ENCODE assay signal across 8 cellular contexts in genomic region chr17:17823433-17824118, GRCh38. TPM values are rescaled to one million over a fixed set of nuclear protein-coding genes. Genes with fewer than 3 reads are reported as not detected.
DNase-seq lines count a peak whose midpoint lies in the region; ATAC-seq and TF ChIP-seq lines count a peak whose summit lies in the region.

No MANE protein-coding gene starts in this region.

- POLR2A ChIA-PET in AG04450 (lab: Yijun Ruan, JAX) = interaction anchor here (1.2 kb wide), 1 partner anchor 13 kb away, joined by 5 read pairs; no protein-coding TSS in a partner anchor

- DNase-seq in AG04450 (ENCODE audit: low read depth, low spot score) (no peak), NCI-H2227 (lab: John Stamatoyannopoulos, UW; ENCODE audit: unreplicated experiment) (peak; percentile 85), kidney epithelial cell (ENCODE audit: low read depth) (no peak)
- peak; percentile 24 to 80 (median 66) for DNase-seq in activated CD4-positive, CD25-positive, alpha-beta regulatory T cell (lab: John Stamatoyannopoulos, UW)
- DNase-seq in central memory CD4-positive, alpha-beta T cell = peak; percentile 81
- peak; percentile 49 to 66 for DNase-seq in stimulated activated CD4-positive, alpha-beta T cell treated with anti-CD3 and anti-CD28 coated beads, Interleukin-15, amount 100 ng/mL, for 48 hours (ENCODE audit: low read depth in 2 of 2)

- H3K27me3 ChIP-seq in AG04450 (ENCODE audit: control insufficient read depth, insufficient read depth, low read length) (no peaks in the 10 kb centered on the region), kidney epithelial cell (ENCODE audit: control insufficient read depth, insufficient read depth, low read length) (no peaks in the 10 kb centered on the region)

- H3K36me3 ChIP-seq in kidney epithelial cell (ENCODE audit: control insufficient read depth, insufficient read depth, low read length) = peaks cover 3% of the 10 kb centered on the region

- H3K27ac ChIP-seq in AG04450 (ENCODE audit: low read depth, low read length) = peak overlapping the region; percentile 77

- no peaks in the 10 kb centered on the region; the same call in 1 of the 2 replicates for H3K9me3 ChIP-seq in AG04450 (ENCODE audit: control insufficient read depth, insufficient read depth, low read length)

- CTCF ChIA-PET in AG04450 (lab: Charles Lee) = no interaction called here

- TF ChIP-seq CTCF in AG04450 (IDR thresholded peaks at IDR 0.05; ENCODE audit: low read depth, low read length) (no peak), kidney epithelial cell (IDR thresholded peaks at IDR 0.05; ENCODE audit: insufficient read depth, low read length, poor library complexity, severe bottlenecking) (no peak)

- ATAC-seq in GM18858 (IDR thresholded peaks at IDR 0.05; ENCODE audit: unreplicated experiment) (peak; percentile 38), HG03045 (IDR thresholded peaks at IDR 0.05; ENCODE audit: unreplicated experiment) (peak; percentile 75)

- H3K4me3 ChIP-seq in AG04450 (ENCODE audit: low read depth, low read length) (peak overlapping the region; percentile 58), kidney epithelial cell (ENCODE audit: low read depth, low read length) (peak overlapping the region; percentile 29)

RNA-seq across cellular contexts. Expression of gene SREBF1, which starts 13.2 kb away (rescaled TPM):
- 13.6 and 13.7 TPM in 2 replicates for polyA plus RNA-seq in AG04450 (2011; rRNA removed)
- 24.9 and 28.1 TPM in 2 replicates for polyA minus RNA-seq in AG04450 (2011; rRNA and poly(A)+ RNA removed)
- total RNA-seq in kidney epithelial cell = 83.0 and 88.2 TPM in 2 replicates

Comparison
In these comparisons a context has a peak if more than half of its experiments do, and no peak if none do; other contexts are left out.
1. DNase-seq: peak in NCI-H2227 (single experiment), activated CD4-positive, CD25-positive, alpha-beta regulatory T cell (4 of 4), central memory CD4-positive, alpha-beta T cell (single experiment) and stimulated activated CD4-positive, alpha-beta T cell treated with anti-CD3 and anti-CD28 coated beads, Interleukin-15, amount 100 ng/mL, for 48 hours (2 of 2); none in AG04450 (single experiment) and kidney epithelial cell (single experiment).